18 cellular contexts compared by ENCODE assay signal in the genomic region with DNA sequence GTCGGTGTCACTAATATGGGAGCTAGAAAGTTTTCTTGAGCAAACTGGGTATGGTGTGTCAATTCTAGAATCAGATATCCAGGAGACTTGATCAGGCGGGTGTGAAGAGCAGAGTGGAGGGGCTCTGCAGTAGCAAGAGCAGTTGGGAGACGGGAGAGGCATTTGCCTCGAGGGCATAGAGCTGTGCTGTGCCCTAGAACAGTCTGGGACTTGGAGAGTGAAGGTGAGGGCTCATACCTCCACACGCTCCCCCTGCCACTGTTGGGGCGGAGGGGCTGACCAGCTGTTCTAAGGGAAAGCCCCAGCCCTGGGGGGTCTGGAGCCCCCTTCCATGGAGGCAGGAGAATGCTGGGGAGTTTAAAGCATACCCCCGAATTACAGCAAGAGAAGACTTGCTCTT. TPM values are rescaled to one million over a fixed set of nuclear protein-coding genes. Genes with fewer than 3 reads are reported as not detected.
DNase-seq lines count a peak whose midpoint lies in the region; ATAC-seq, FAIRE-seq and TF ChIP-seq lines count a peak whose summit lies in the region.
"Had no signal": no experiment of that assay in that cellular context is flagged by ENCODE, and none has a peak within 500 bp of the region (broad histone marks: within the 10 kb centered on the region; RNA-seq: fewer than 3 reads in every experiment).

No MANE protein-coding gene starts in this region.

- H3K9ac ChIP-seq in neuronal stem cell (ENCODE audit: low read depth, low read length, poor library complexity), result no peak overlapping the region
- H3K9ac ChIP-seq: BLaER1 had no signal

- no peak overlapping the region for H3K23ac ChIP-seq in neuronal stem cell (ENCODE audit: low read depth, low read length, poor library complexity)

- peak overlapping the region; percentile 1 for H2BK15ac ChIP-seq in neuronal stem cell (ENCODE audit: low read length)

- H3K14ac ChIP-seq in neuronal stem cell (ENCODE audit: low read length), result no peak overlapping the region

- intact Hi-C loops in Caco-2 (cut with micrococcal nuclease; ENCODE audit: unreplicated experiment) (no loop called here), CD14-positive monocyte (cut with micrococcal nuclease) (no loop called here)

- H3K9me3 ChIP-seq in Caco-2 (no peaks in the 10 kb centered on the region), neuronal stem cell (replicated peaks in 1 of 2; ENCODE audit: control insufficient read depth in 2 of 2, insufficient read depth in 1 of 2, low read depth in 1 of 2, low read length in 2 of 2) (no peaks in the 10 kb centered on the region)
- H3K9me3 ChIP-seq: BLaER1 had no signal

- peaks cover 5% of the 10 kb centered on the region for H3K36me3 Mint-ChIP-seq in Caco-2 (ENCODE audit: insufficient read depth, unreplicated experiment)
- H3K36me3 Mint-ChIP-seq in CD14-positive monocyte, result no peaks in the 10 kb centered on the region
- H3K36me3 Mint-ChIP-seq: CD4-positive, CD25-positive, alpha-beta regulatory T cell had no signal

- no peak overlapping the region for H3K4ac ChIP-seq in neuronal stem cell (ENCODE audit: low read length)

- H4K91ac ChIP-seq in neuronal stem cell (ENCODE audit: low read depth, low read length, poor library complexity), result no peak overlapping the region

- peak; percentile 43 for FAIRE-seq in bronchial epithelial cell (lab: Jason Lieb, UNC)
- FAIRE-seq: G401.6, GM12891, H1 had no signal

- no peak overlapping the region for H2BK12ac ChIP-seq in neuronal stem cell (ENCODE audit: low read length)

- H2AK5ac ChIP-seq in neuronal stem cell (ENCODE audit: low read depth, low read length), result peak overlapping the region; percentile 71

- peak overlapping the region; percentile 51 for H3K18ac ChIP-seq in neuronal stem cell (ENCODE audit: low read length)

- H3K4me1 Mint-ChIP-seq in Caco-2 (ENCODE audit: low read depth, unreplicated experiment), result peaks cover 11% of the 10 kb centered on the region
- H3K4me1 Mint-ChIP-seq in CD14-positive monocyte, result no peaks in the 10 kb centered on the region
- H3K4me1 Mint-ChIP-seq: CD4-positive, CD25-positive, alpha-beta regulatory T cell had no signal

- ATAC-seq in HG02588 (IDR thresholded peaks at IDR 0.05; ENCODE audit: unreplicated experiment), result no peak
- ATAC-seq: HCT116 had no signal

- POLR2A ChIA-PET in Caco-2 (lab: Charles Lee), result no interaction called here

- H3K27me3 ChIP-seq in Caco-2 (replicated peaks; ENCODE audit: control insufficient read depth, insufficient read depth, low read length) (no peaks in the 10 kb centered on the region), H7 (ENCODE audit: control insufficient read depth, insufficient read depth, low read length) (no peaks in the 10 kb centered on the region; the same call in 1 of the 2 replicates), bronchial epithelial cell (ENCODE audit: control insufficient read depth, insufficient read depth, low read length) (peaks cover 23% of the 10 kb centered on the region), neuronal stem cell (ENCODE audit: control insufficient read depth in 3 of 3, insufficient read depth in 3 of 3, low read depth in 1 of 3, low read length in 3 of 3) (peaks cover 0 to 33% (median 0%) of the 10 kb centered on the region in 3 experiments)
- H3K27me3 ChIP-seq: BLaER1 had no signal

- DNase-seq in Caco-2 (no peak), H7 (peak; percentile 23), bronchial epithelial cell (ENCODE audit: low read depth) (no peak), neuronal stem cell (ENCODE audit: low spot score) (no peak), germinal center (ENCODE audit: low spot score) (no peak), CD14-positive monocyte (ENCODE audit: low spot score) (no peak)
- DNase-seq in activated naive CD4-positive, alpha-beta T cell (lab: John Stamatoyannopoulos, UW), result no peak
- DNase-seq: 8988T; AML-193; Calu3; CD4-positive, CD25-positive, alpha-beta regulatory T cell; DMS79 had no signal

- no peak overlapping the region for H4K8ac ChIP-seq in neuronal stem cell (ENCODE audit: low read depth, low read length)

- no peaks in the 10 kb centered on the region; the same call in 1 of the 2 replicates for H3K36me3 ChIP-seq in Caco-2 (ENCODE audit: control insufficient read depth, insufficient read depth, low read length)
- H3K36me3 ChIP-seq in H7 (replicated peaks; ENCODE audit: control insufficient read depth, insufficient read depth, low read length), result no peaks in the 10 kb centered on the region
- no peaks in the 10 kb centered on the region for H3K36me3 ChIP-seq in bronchial epithelial cell (ENCODE audit: control insufficient read depth, insufficient read depth, low read length)
- no peaks in the 10 kb centered on the region for H3K36me3 ChIP-seq in neuronal stem cell (replicated peaks in 1 of 2; ENCODE audit: control insufficient read depth in 2 of 2, insufficient read depth in 2 of 2, low read length in 2 of 2)
- H3K36me3 ChIP-seq: BLaER1 had no signal

- H3K4me1 ChIP-seq in Caco-2 (peaks cover 10% of the 10 kb centered on the region; the same call in 1 of the 2 replicates), neuronal stem cell (ENCODE audit: control insufficient read depth in 2 of 2, insufficient read depth in 1 of 2, low read depth in 1 of 2, low read length in 2 of 2) (peaks cover 3 to 5% of the 10 kb centered on the region in 2 donors)

- no peak overlapping the region for H2AFZ ChIP-seq in neuronal stem cell (ENCODE audit: low read length)

- H3K4me3 Mint-ChIP-seq in Caco-2 (ENCODE audit: unreplicated experiment) (no peak overlapping the region), CD14-positive monocyte (no peak overlapping the region)
- H3K4me3 Mint-ChIP-seq: CD4-positive, CD25-positive, alpha-beta regulatory T cell had no signal

- TF ChIP-seq CTCF in Caco-2 (IDR thresholded peaks at IDR 0.05; ENCODE audit: insufficient read depth in 1 of 2, low read depth in 1 of 2, low read length in 1 of 2, severe bottlenecking in 1 of 2, unreplicated experiment in 1 of 2) (no peak), bronchial epithelial cell (IDR thresholded peaks at IDR 0.05; ENCODE audit: insufficient read depth, low read length, severe bottlenecking) (no peak), CD14-positive monocyte (IDR thresholded peaks at IDR 0.05) (no peak)

- no peak overlapping the region for H3K4me3 ChIP-seq in Caco-2 (ENCODE audit: low read depth, low read length)
- no peak overlapping the region for H3K4me3 ChIP-seq in H7 (ENCODE audit: insufficient read depth, low read depth, low read length)
- H3K4me3 ChIP-seq in bronchial epithelial cell (ENCODE audit: low read depth, low read length), result no peak overlapping the region
- H3K4me3 ChIP-seq in neuronal stem cell (ENCODE audit: low read length in 2 of 2), result no peak overlapping the region
- H3K4me3 ChIP-seq: BLaER1 had no signal

- no peak overlapping the region for H2BK5ac ChIP-seq in neuronal stem cell (ENCODE audit: low read length)

- H3K27ac ChIP-seq in neuronal stem cell (replicated peaks; ENCODE audit: low read length), result no peak overlapping the region
- H3K27ac ChIP-seq: BLaER1 had no signal

- CTCF ChIA-PET in Caco-2 (lab: Charles Lee), result interaction anchor here (0.7 kb wide), 1 partner anchor 40 kb away, joined by 5 read pairs; no protein-coding TSS in a partner anchor

- H3K27ac Mint-ChIP-seq in Caco-2 (ENCODE audit: unreplicated experiment), result peak overlapping the region; percentile 29
- peak overlapping the region in 1 of 7 donors; percentile 33 for H3K27ac Mint-ChIP-seq in CD14-positive monocyte
- H3K27ac Mint-ChIP-seq: CD4-positive, CD25-positive, alpha-beta regulatory T cell had no signal

- no CpG with 5 or more reads among the region's 7 CpGs for WGBS in neuronal stem cell (ENCODE audit: extremely low coverage in 2 of 2, insufficient read length in 2 of 2, insufficient replicate concordance in 1 of 2), 2 donors

- no peaks in the 10 kb centered on the region for H3K79me1 ChIP-seq in neuronal stem cell (ENCODE audit: low read depth, low read length)

- no peaks in the 10 kb centered on the region for H3K9me3 Mint-ChIP-seq in Caco-2 (ENCODE audit: unreplicated experiment)
- H3K9me3 Mint-ChIP-seq in CD14-positive monocyte, result peaks cover 0 to 9% (median 2%) of the 10 kb centered on the region in 7 donors

- no peak overlapping the region for H3K4me2 ChIP-seq in neuronal stem cell (ENCODE audit: insufficient read depth, low read length, poor library complexity, severe bottlenecking)
- H3K4me2 ChIP-seq: BLaER1 had no signal

- H2BK120ac ChIP-seq in neuronal stem cell (ENCODE audit: low read depth, low read length), result no peak overlapping the region

- H3K27me3 Mint-ChIP-seq in Caco-2 (ENCODE audit: insufficient read depth, unreplicated experiment) (no peaks in the 10 kb centered on the region), CD14-positive monocyte (ENCODE audit: low read depth in 3 of 3) (peaks cover 8 to 17% (median 17%) of the 10 kb centered on the region in 3 donors)

- BruUV-seq in Caco-2 (replicated peaks; lab: Mats Ljungman, UMichigan), result no TSS peak

RNA-seq across cellular contexts. Expression of a gene that starts 33.8 kb away (rescaled TPM):
- total RNA-seq in Caco-2 (2022) (9.4 and 11.5 TPM in 2 replicates), bronchial epithelial cell (0.26 TPM in 2 replicates)
- 0.07 and 0.11 TPM in 2 replicates for total RNA-seq in H7 (2014; rRNA removed; shearing (Covaris generic))
- polyA plus RNA-seq in neuronal stem cell (2013, experiment 1 of 2), result 0.06 TPM
- polyA plus RNA-seq in neuronal stem cell (2013, experiment 2 of 2), result 0.08 TPM
- polyA plus RNA-seq in CD14-positive monocyte, result not detected
- total RNA-seq: CD4-positive, CD25-positive, alpha-beta regulatory T cell had no signal
